ENCODE assay signal across 23 cellular contexts in the genomic region with DNA sequence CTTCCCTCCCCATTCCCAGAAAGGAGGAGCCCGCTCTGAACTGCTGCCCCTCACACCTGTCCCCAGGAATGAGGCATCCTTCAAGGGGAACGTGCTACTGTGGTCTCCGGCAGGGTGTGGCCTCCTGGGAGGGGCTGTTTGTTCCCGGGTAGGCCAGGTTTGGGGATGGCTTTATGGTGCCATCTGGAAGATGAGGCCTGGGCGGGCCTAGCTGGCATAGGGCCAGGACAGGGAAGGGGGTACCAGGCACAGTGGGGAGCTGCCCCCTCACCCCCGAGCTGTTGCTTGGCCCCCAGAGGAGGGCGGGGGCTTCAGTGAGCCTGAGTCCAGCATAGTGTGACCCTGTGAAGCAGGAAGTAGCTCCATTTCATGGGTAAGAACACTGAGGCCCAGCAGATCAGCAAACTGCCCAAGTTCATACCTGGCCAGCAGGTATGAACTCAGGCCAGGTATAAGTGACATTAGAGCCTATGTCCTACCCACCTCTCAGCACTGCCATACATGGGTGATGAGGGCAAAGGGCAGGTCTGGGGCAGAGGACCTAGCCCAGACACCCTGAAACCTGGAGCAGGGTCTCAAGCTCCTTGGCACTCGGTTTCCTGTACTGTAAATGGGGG. TPM values are rescaled to one million over a fixed set of nuclear protein-coding genes. Genes with fewer than 3 reads are reported as not detected.
DNase-seq lines count a peak whose midpoint lies in the region; ATAC-seq and TF ChIP-seq lines count a peak whose summit lies in the region.
"Had no signal": no experiment of that assay in that cellular context is flagged by ENCODE, and none has a peak within 500 bp of the region (broad histone marks: within the 10 kb centered on the region; RNA-seq: fewer than 3 reads in every experiment).

No MANE protein-coding gene starts in this region.

- peak; percentile 65 for DNase-seq in H7
- DNase-seq in NCI-H2171 treated with DMSO at 0.1 percent for 48 hours (lab: John Stamatoyannopoulos, UW) = peak; percentile 56
- DNase-seq in left colon = peak in 1 of 2 donors; percentile 44
- DNase-seq in stimulated activated naive B cell treated with anti-CD40 and anti-IgM and Interleukin-4, amounts not matched to agents 10 μg/mL and 1 μg/mL and 100 μg/mL, for 72 hours = no peak
- no peak for DNase-seq in midbrain (lab: John Stamatoyannopoulos, UW)
- no peak for DNase-seq in T-helper 2 cell
- no peak for DNase-seq in progenitor cell of endocrine pancreas (ENCODE audit: low spot score, unreplicated experiment)
- DNase-seq: ACHN, DMS79, HFFc6, MM.1S, NCI-H1092, NCI-H146, NCI-H2081 treated with DMSO at 0.1 percent for 48 hours, NCI-H2227 treated with DMSO at 0.1 percent for 48 hours, NCI-H510A treated with DMSO at 0.1 percent for 48 hours, PC-3, RPMI8226, SHP77 treated with DMSO at 0.1 percent for 48 hours had no signal

- ATAC-seq in left colon = peak; percentile 58
- no peak for ATAC-seq in stimulated activated naive B cell treated with anti-CD40 and anti-IgM and Interleukin-4, amounts not matched to agents 10 μg/mL and 1 μg/mL and 100 μg/mL, for 72 hours (replicated peaks)
- ATAC-seq: PC-3 had no signal

- H3K4me1 Mint-ChIP-seq in stimulated activated naive B cell treated with anti-CD40 and anti-IgM and Interleukin-4, amounts not matched to agents 10 μg/mL and 1 μg/mL and 100 μg/mL, for 72 hours = peaks cover 3 to 8% of the 10 kb centered on the region in 2 donors
- H3K4me1 Mint-ChIP-seq in progenitor cell of endocrine pancreas (ENCODE audit: low read depth) = peaks cover 3% of the 10 kb centered on the region
- H3K4me1 Mint-ChIP-seq: IgD-negative memory B cell had no signal

- H3K27ac Mint-ChIP-seq in stimulated activated naive B cell treated with anti-CD40 and anti-IgM and Interleukin-4, amounts not matched to agents 10 μg/mL and 1 μg/mL and 100 μg/mL, for 72 hours = peak overlapping the region; percentile 62
- no peak overlapping the region for H3K27ac Mint-ChIP-seq in progenitor cell of endocrine pancreas
- H3K27ac Mint-ChIP-seq: HFFc6 had no signal

- H3K27me3 ChIP-seq in H7 (ENCODE audit: control insufficient read depth, insufficient read depth, low read length) = no peaks in the 10 kb centered on the region

- no peak overlapping the region for H3K4me3 ChIP-seq in H7 (ENCODE audit: insufficient read depth, low read depth, low read length)

- intact Hi-C loops in left colon (cut with DNase I, micrococcal nuclease) = no loop called here

- no peak for TF ChIP-seq CTCF in progenitor cell of endocrine pancreas (IDR thresholded peaks at IDR 0.05; ENCODE audit: unreplicated experiment)

- H3K36me3 Mint-ChIP-seq in stimulated activated naive B cell treated with anti-CD40 and anti-IgM and Interleukin-4, amounts not matched to agents 10 μg/mL and 1 μg/mL and 100 μg/mL, for 72 hours = peaks cover 5 to 7% of the 10 kb centered on the region in 2 donors
- no peaks in the 10 kb centered on the region for H3K36me3 Mint-ChIP-seq in progenitor cell of endocrine pancreas (ENCODE audit: insufficient read depth)
- H3K36me3 Mint-ChIP-seq: CD14-positive monocyte, IgD-negative memory B cell had no signal

- H3K36me3 ChIP-seq in H7 (replicated peaks; ENCODE audit: control insufficient read depth, insufficient read depth, low read length) = no peaks in the 10 kb centered on the region

- no peaks in the 10 kb centered on the region for H3K9me3 Mint-ChIP-seq in stimulated activated naive B cell treated with anti-CD40 and anti-IgM and Interleukin-4, amounts not matched to agents 10 μg/mL and 1 μg/mL and 100 μg/mL, for 72 hours
- no peaks in the 10 kb centered on the region for H3K9me3 Mint-ChIP-seq in progenitor cell of endocrine pancreas (ENCODE audit: low read depth)
- H3K9me3 Mint-ChIP-seq: CD14-positive monocyte, HFFc6, IgD-negative memory B cell had no signal

- H3K4me3 Mint-ChIP-seq in stimulated activated naive B cell treated with anti-CD40 and anti-IgM and Interleukin-4, amounts not matched to agents 10 μg/mL and 1 μg/mL and 100 μg/mL, for 72 hours = no peak overlapping the region
- H3K4me3 Mint-ChIP-seq in progenitor cell of endocrine pancreas (ENCODE audit: low read depth) = no peak overlapping the region
- H3K4me3 Mint-ChIP-seq: CD14-positive monocyte, HFFc6, IgD-negative memory B cell had no signal

- peaks cover 0 to 3% of the 10 kb centered on the region in 2 donors for H3K27me3 Mint-ChIP-seq in stimulated activated naive B cell treated with anti-CD40 and anti-IgM and Interleukin-4, amounts not matched to agents 10 μg/mL and 1 μg/mL and 100 μg/mL, for 72 hours
- H3K27me3 Mint-ChIP-seq in progenitor cell of endocrine pancreas = peaks cover 26% of the 10 kb centered on the region
- H3K27me3 Mint-ChIP-seq: IgD-negative memory B cell had no signal

RNA-seq across cellular contexts. Expression of gene SPDEF, which starts 17.5 kb away (rescaled TPM):
- 0.11 and 0.21 TPM in 2 replicates for total RNA-seq in H7 (2014; rRNA removed; shearing (Covaris generic))
- total RNA-seq in left colon (10 to 100 TPM; 59.4 to 73.5 TPM), progenitor cell of endocrine pancreas (0.62 and 0.65 TPM in 2 replicates)
- total RNA-seq: H4, HFFc6, LHCN-M2 had no signal

Comparison
In these comparisons a context has a peak if more than half of its experiments do, and no peak if none do; other contexts are left out.
1. DNase-seq: peak in H7 (single experiment) and NCI-H2171 treated with DMSO at 0.1 percent for 48 hours (single experiment); none in stimulated activated naive B cell treated with anti-CD40 and anti-IgM and Interleukin-4, amounts not matched to agents 10 μg/mL and 1 μg/mL and 100 μg/mL, for 72 hours (single experiment), midbrain (single experiment), T-helper 2 cell (0 of 5) and progenitor cell of endocrine pancreas (single experiment).
2. RNA of gene SPDEF, which starts 17.5 kb away (total RNA-seq): 59.4 to 73.5 TPM in left colon; 0.62 to 0.65 TPM in progenitor cell of endocrine pancreas and 0.11 to 0.21 TPM in H7; every median in the first group is over 10 times any median in the second.